ENCODE assay signal across 8 cellular contexts in genomic region chr1:184051485-184052193, GRCh38. TPM values are rescaled to one million over a fixed set of nuclear protein-coding genes. Genes with fewer than 3 reads are reported as not detected.
DNase-seq lines count a peak whose midpoint lies in the region; ATAC-seq, FAIRE-seq and TF ChIP-seq lines count a peak whose summit lies in the region.

TSEN15 (plus strand) TSS chr1:184051730; CDS start chr1:184051756, 26 bp downstream.

- H3K36me3 ChIP-seq in ACC112 (ENCODE audit: insufficient read depth, low read length) (peaks cover 9% of the 10 kb centered on the region), keratinocyte (ENCODE audit: control insufficient read depth in 2 of 2, extremely low read depth in 1 of 2, insufficient read depth in 2 of 2, low read length in 2 of 2) (peaks cover 2 to 5% of the 10 kb centered on the region in 2 experiments)

- TF ChIP-seq CTCF in WI38 (IDR thresholded peaks at IDR 0.05; ENCODE audit: low read depth, low read length) (no peak), cardiac fibroblast (IDR thresholded peaks at IDR 0.05; ENCODE audit: low read depth, low read length) (no peak), keratinocyte (optimal IDR thresholded peaks at IDR 0.05 in 1 of 3, IDR thresholded peaks at IDR 0.05 in 1 of 3, conservative IDR thresholded peaks at IDR 0.05 in 1 of 3; ENCODE audit: extremely low read depth in 1 of 3, insufficient read depth in 2 of 3, low read length in 3 of 3) (no peak)

- FAIRE-seq in keratinocyte (lab: Jason Lieb, UNC), result peak; percentile 75

- H3K4me1 ChIP-seq in ACC112 (ENCODE audit: control insufficient read depth, insufficient read depth, low read length, unreplicated experiment) (peaks cover 22% of the 10 kb centered on the region), keratinocyte (ENCODE audit: control insufficient read depth, extremely low read depth, insufficient read depth, low read length) (peaks cover 20% of the 10 kb centered on the region)

- peak within 1 kb of the TSS; percentile 92 for H3K9ac ChIP-seq in keratinocyte (ENCODE audit: control insufficient read depth, extremely low read depth, insufficient read depth, low read length)

- dilution Hi-C loops in keratinocyte (cut with MboI; ENCODE audit: extremely low pct_ligation_motif_present, low sequenced_read_pairs), result no loop called here

- peaks cover 31% of the 10 kb centered on the region for H3K79me2 ChIP-seq in ACC112 (ENCODE audit: control insufficient read depth, insufficient read depth, low read length, unreplicated experiment)
- H3K79me2 ChIP-seq in keratinocyte (ENCODE audit: control insufficient read depth, insufficient read depth, low read length), result peaks cover 20% of the 10 kb centered on the region

- peak within 1 kb of the TSS; percentile 93 for H2AFZ ChIP-seq in ACC112 (ENCODE audit: low read length, unreplicated experiment)
- peak within 1 kb of the TSS; percentile 93 for H2AFZ ChIP-seq in keratinocyte (ENCODE audit: control insufficient read depth, low read length)

- peak within 1 kb of the TSS; percentile 89 for H3K4me2 ChIP-seq in keratinocyte (ENCODE audit: control insufficient read depth, extremely low read depth, insufficient read depth, low read depth, low read length)

- H4K20me1 ChIP-seq in keratinocyte (ENCODE audit: control insufficient read depth, extremely low read depth, insufficient read depth, low read length), result no peaks in the 10 kb centered on the region

- no peaks in the 10 kb centered on the region for H3K9me1 ChIP-seq in keratinocyte (ENCODE audit: control insufficient read depth, extremely low read depth, insufficient read depth, low read length)

- ATAC-seq in GM18858 (IDR thresholded peaks at IDR 0.05; ENCODE audit: unreplicated experiment), result peak; percentile 94
- ATAC-seq in HG03095 (IDR thresholded peaks at IDR 0.05; ENCODE audit: unreplicated experiment), result peak; percentile 95

- H3K27me3 ChIP-seq in ACC112 (ENCODE audit: insufficient read depth, low read length) (no peaks in the 10 kb centered on the region), keratinocyte (ENCODE audit: control insufficient read depth, extremely low read depth, insufficient read depth, low read length) (no peaks in the 10 kb centered on the region)

- DNase-seq in NCI-H2196 treated with DMSO at 0.1 percent for 48 hours (lab: John Stamatoyannopoulos, UW; ENCODE audit: unreplicated experiment) (peak; percentile 59), cardiac fibroblast (ENCODE audit: low read depth in 2 of 2) (peak; percentile 83 to 84), keratinocyte (ENCODE audit: low read depth, low spot score) (no peak)
- DNase-seq in stimulated activated CD4-positive, alpha-beta T cell treated with anti-CD3 and anti-CD28 coated beads, Interleukin-15, amount 100 ng/mL, for 48 hours (ENCODE audit: low read depth in 2 of 2), result peak; percentile 71 to 72

- H3K27ac ChIP-seq in ACC112 (ENCODE audit: low read depth, low read length), result peak within 1 kb of the TSS; percentile 66
- peak within 1 kb of the TSS; percentile 89 for H3K27ac ChIP-seq in keratinocyte (ENCODE audit: control insufficient read depth, insufficient read depth, low read length)

- no peaks in the 10 kb centered on the region for H3K9me3 ChIP-seq in keratinocyte (ENCODE audit: control insufficient read depth, low read depth, low read length)

- H3K4me3 ChIP-seq in ACC112 (ENCODE audit: low read depth, low read length), result peak within 1 kb of the TSS; percentile 91
- peak within 1 kb of the TSS; percentile 68 for H3K4me3 ChIP-seq in WI38 (ENCODE audit: low read depth, low read length)
- H3K4me3 ChIP-seq in cardiac fibroblast (replicated peaks in 1 of 2; ENCODE audit: low read depth in 2 of 2, low read length in 2 of 2), result peak within 1 kb of the TSS; percentile 78 to 93
- H3K4me3 ChIP-seq in keratinocyte (ENCODE audit: control insufficient read depth in 2 of 3, extremely low read depth in 1 of 3, insufficient read depth in 2 of 3, low read depth in 1 of 3, low read length in 3 of 3), result peak within 1 kb of the TSS; percentile 71 to 89 (median 86)

RNA-seq across cellular contexts. Expression of gene TSEN15, which starts in this region (rescaled TPM):
- 23.6 to 46.7 TPM (median 31.8 TPM) in 3 replicates for polyA plus RNA-seq in keratinocyte
- polyA plus RNA-seq in keratinocyte (2011; ENCODE audit: low read depth), result 11.8 TPM
- 22.8 and 46.9 TPM in 2 replicates for polyA plus RNA-seq in keratinocyte (2011; cell fraction: cytosol; rRNA removed)
- 16.9 and 22.2 TPM in 2 replicates for polyA plus RNA-seq in keratinocyte (2011; cell fraction: nucleus; rRNA removed)
- 15.5 and 25.4 TPM in 2 replicates for polyA plus RNA-seq in keratinocyte (2012; ENCODE audit: low replicate concordance)
- polyA minus RNA-seq in keratinocyte, result 20.5 to 37.9 TPM (median 22.5 TPM) in 3 replicates
- polyA minus RNA-seq in keratinocyte (2011; cell fraction: cytosol; rRNA and poly(A)+ RNA removed), result 28.4 TPM
- 11.0 and 16.3 TPM in 2 replicates for polyA minus RNA-seq in keratinocyte (2011; cell fraction: nucleus; rRNA and poly(A)+ RNA removed)
